Comparison of ENCODE assay signal across 27 cellular contexts in the genomic region with DNA sequence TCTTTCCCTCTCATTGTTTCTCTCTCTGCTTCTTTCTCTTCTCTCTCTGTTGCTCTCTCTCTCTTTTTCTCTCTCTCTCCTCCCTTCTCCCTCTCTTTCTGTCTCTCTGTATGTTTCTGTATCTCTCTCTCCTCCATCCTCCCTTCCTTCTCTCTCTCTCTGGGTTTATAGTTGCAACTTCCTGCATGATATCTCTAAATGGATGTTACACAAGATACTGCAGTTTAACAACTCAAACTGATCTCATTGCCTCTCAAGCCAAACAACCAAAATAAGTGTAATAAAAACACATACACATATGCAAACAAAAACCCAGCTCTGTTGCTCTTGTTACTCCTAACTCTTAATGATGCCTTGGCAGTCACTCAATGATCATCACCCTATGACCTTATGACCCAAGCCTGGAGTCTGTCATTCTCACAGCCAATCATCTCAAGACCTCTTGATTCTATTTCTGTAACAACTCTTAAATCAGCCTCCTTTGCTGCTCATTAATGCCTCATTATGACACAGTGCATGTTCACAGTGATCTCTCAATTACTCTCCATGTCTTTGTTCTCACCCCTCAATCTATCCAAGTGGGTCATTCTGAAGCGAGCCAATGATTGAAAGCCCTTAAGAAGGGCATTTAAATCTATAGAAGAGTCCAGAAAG.
A peak's percentile ranks its signal among the peaks of the same experiment; 100 is the strongest.
DNase-seq lines count a peak whose midpoint lies in the region; ATAC-seq and TF ChIP-seq lines count a peak whose summit lies in the region.
"Had no signal": no experiment of that assay in that cellular context is flagged by ENCODE, and none has a peak within 500 bp of the region (broad histone marks: within the 10 kb centered on the region; RNA-seq: fewer than 3 reads in every experiment).

No MANE protein-coding gene starts in this region.

- DNase-seq in cardiac muscle cell (ENCODE audit: low read depth in 1 of 2, low spot score in 1 of 2), result peak; percentile 36 to 76
- DNase-seq in left cardiac atrium, result no peak
- DNase-seq in PC-3, result no peak
- DNase-seq in fibroblast of villous mesenchyme (ENCODE audit: low read depth), result peak; percentile 89
- peak; percentile 45 for DNase-seq in testis
- DNase-seq in activated naive CD4-positive, alpha-beta T cell treated with anti-CD3 and anti-CD28 coated beads, Interleukin-2, amount 50 U/mL, for 16 hours, result no peak
- DNase-seq: activated CD4-positive, alpha-beta T cell treated with anti-CD3 and anti-CD28 coated beads for 36 hours; activated CD8-positive, alpha-beta T cell treated with anti-CD3 and anti-CD28 coated beads, Interleukin-2, amount 10 ng/mL, durations not matched to agents 7 days and 5 days; activated naive CD8-positive, alpha-beta T cell treated with anti-CD3 and anti-CD28 coated beads, Interleukin-2, amount 10 ng/mL, durations not matched to agents 7 days and 5 days; activated T-cell treated with anti-CD3 and anti-CD28 coated beads for 4 hours; BE2C; central memory CD4-positive, alpha-beta T cell; dermis blood vessel endothelial cell; DMS53; esophagus squamous epithelium; GDM1; NCI-H1436; NCI-H446; occipital lobe; stimulated activated CD4-positive, alpha-beta T cell treated with anti-CD3 and anti-CD28 coated beads, Interleukin-2, amount 100 ng/mL, for 24 hours; T-helper 2 cell had no signal

- no peaks in the 10 kb centered on the region for H3F3A ChIP-seq in PC-3 (ENCODE audit: low read length, unreplicated experiment)

- H3K9ac ChIP-seq in PC-3 (ENCODE audit: low read length), result no peak overlapping the region
- H3K9ac ChIP-seq: KMS-11 had no signal

- TF ChIP-seq POLR2A in testis (IDR thresholded peaks at IDR 0.05), result no peak

- CTCF ChIA-PET in PC-3 (lab: Charles Lee), result no interaction called here

- POLR2A ChIA-PET in PC-3 (lab: Charles Lee; ENCODE audit: unreplicated experiment), result no interaction called here

- H3K4me3 ChIP-seq in cardiac muscle cell, result no peak overlapping the region
- no peak overlapping the region for H3K4me3 ChIP-seq in PC-3 (ENCODE audit: low read length)
- H3K4me3 ChIP-seq in fibroblast of villous mesenchyme (ENCODE audit: low read depth, low read length), result no peak overlapping the region
- no peak overlapping the region for H3K4me3 ChIP-seq in testis
- H3K4me3 ChIP-seq: A549, esophagus squamous epithelium, SK-N-MC, tibial nerve had no signal

- H3K9me3 ChIP-seq in cardiac muscle cell (ENCODE audit: low read depth) (no peaks in the 10 kb centered on the region), PC-3 (ENCODE audit: low read length) (no peaks in the 10 kb centered on the region), testis (no peaks in the 10 kb centered on the region)
- H3K9me3 ChIP-seq: A549, BE2C, esophagus squamous epithelium, tibial nerve had no signal

- BruUV-seq in PC-3 (replicated peaks; lab: Mats Ljungman, UMichigan), result no TSS peak

- H3K9me2 ChIP-seq in PC-3 (replicated peaks; ENCODE audit: low read length), result 0 out of 2 replicates have a peak, but pooled peaks cover 4% of the 10 kb centered on the region

- H3K36me3 ChIP-seq in cardiac muscle cell (no peaks in the 10 kb centered on the region), PC-3 (ENCODE audit: low read depth, low read length) (no peaks in the 10 kb centered on the region), testis (ENCODE audit: low read depth, missing control alignments) (no peaks in the 10 kb centered on the region)
- H3K36me3 ChIP-seq: BE2C, esophagus squamous epithelium, tibial nerve had no signal

- intact Hi-C loops in left cardiac atrium (cut with DNase I), result no loop called here
- intact Hi-C loops in PC-3 (cut with micrococcal nuclease), result no loop called here
- intact Hi-C loops in testis (cut with DNase I; ENCODE audit: low total_unique reads), result no loop called here

- H3K4me2 ChIP-seq in PC-3 (ENCODE audit: low read length), result no peak overlapping the region
- H3K4me2 ChIP-seq: A549, KMS-11 had no signal

- ATAC-seq in left cardiac atrium (no peak), PC-3 (no peak), HG03460 (IDR thresholded peaks at IDR 0.05; ENCODE audit: unreplicated experiment) (no peak), GM19023 (IDR thresholded peaks at IDR 0.05; ENCODE audit: unreplicated experiment) (no peak)
- ATAC-seq: A549; activated CD4-positive, alpha-beta T cell treated with anti-CD3 and anti-CD28 coated beads for 36 hours; activated CD8-positive, alpha-beta T cell treated with anti-CD3 and anti-CD28 coated beads, Interleukin-2, amount 10 ng/mL, durations not matched to agents 7 days and 5 days had no signal

- no peaks in the 10 kb centered on the region for H3K79me2 ChIP-seq in PC-3 (ENCODE audit: low read length)

- H3K27ac ChIP-seq in cardiac muscle cell, result peak overlapping the region; percentile 36
- no peak overlapping the region for H3K27ac ChIP-seq in PC-3 (ENCODE audit: low read length)
- no peak overlapping the region for H3K27ac ChIP-seq in testis
- H3K27ac ChIP-seq: A549, esophagus squamous epithelium, KMS-11, SK-N-MC, tibial nerve had no signal

- TF ChIP-seq CTCF in cardiac muscle cell (IDR thresholded peaks at IDR 0.05; ENCODE audit: low read depth, low read length) (no peak), PC-3 (conservative IDR thresholded peaks at IDR 0.05; ENCODE audit: low read depth, low read length) (no peak), fibroblast of villous mesenchyme (IDR thresholded peaks at IDR 0.05; ENCODE audit: insufficient read depth, low read depth, low read length) (no peak), testis (IDR thresholded peaks at IDR 0.05) (no peak)

- H4K20me1 ChIP-seq in PC-3 (ENCODE audit: low read length), result no peaks in the 10 kb centered on the region

- H3K4me1 ChIP-seq in cardiac muscle cell (ENCODE audit: low read depth) (peaks cover 42% of the 10 kb centered on the region), PC-3 (ENCODE audit: insufficient read depth, low read length) (no peaks in the 10 kb centered on the region), testis (no peaks in the 10 kb centered on the region)
- H3K4me1 ChIP-seq: A549, BE2C, esophagus squamous epithelium, tibial nerve had no signal

- peak overlapping the region; percentile 55; the same call in 1 of the 2 replicates for H2AFZ ChIP-seq in PC-3 (ENCODE audit: low read length)

- WGBS in testis, 2 donors, result 44 to 61% methylated on average over 1 of the region's 1 CpG

- H3K27me3 ChIP-seq in cardiac muscle cell, result no peaks in the 10 kb centered on the region
- H3K27me3 ChIP-seq in PC-3 (ENCODE audit: low read length), result no peaks in the 10 kb centered on the region
- H3K27me3 ChIP-seq in testis, result no peaks in the 10 kb centered on the region
- H3K27me3 ChIP-seq: BE2C, esophagus squamous epithelium, tibial nerve had no signal

Comparison
In these comparisons a context has a peak if more than half of its experiments do, and no peak if none do; other contexts are left out.
1. DNase-seq: peak in cardiac muscle cell (2 of 2), fibroblast of villous mesenchyme (single experiment) and testis (single experiment); none in left cardiac atrium (single experiment), PC-3 (single experiment) and activated naive CD4-positive, alpha-beta T cell treated with anti-CD3 and anti-CD28 coated beads, Interleukin-2, amount 50 U/mL, for 16 hours (single experiment).